In genomic region chr6:15323611-15324010, GRCh38 we compare ENCODE assay signal across 7 cellular contexts.
A peak's percentile ranks its signal among the peaks of the same experiment; 100 is the strongest.
DNase-seq lines count a peak whose midpoint lies in the region; ATAC-seq lines count a peak whose summit lies in the region.
"Not testable (repeated sequence)": the region's sequence is repeated elsewhere in the genome, so short reads cannot be mapped to it uniquely, and the experiment has no call there.

No MANE protein-coding gene starts in this region.

- not testable (repeated sequence) for H3K4me3 ChIP-seq in HUES48 (ENCODE audit: low read depth, low read length); esophagus (ENCODE audit: low read depth in 1 of 2, low read length in 2 of 2)

- not testable (repeated sequence) for H3K9me3 Mint-ChIP-seq in T-helper 2 cell treated with Interferon-gamma antibody and Interleukin-4, amounts not matched to agents 5 μg/mL and 100 μg/mL, for 36 hours; activated T-cell treated with anti-CD3 and anti-CD28 coated beads, Interleukin-2, amount 50 U/mL, for 24 hours; activated naive CD8-positive, alpha-beta T cell treated with anti-CD3 and anti-CD28 coated beads for 36 hours; natural killer cell treated with Interleukin-12 subunit alpha and Interleukin-12 subunit beta and Interleukin-15 and Interleukin-18, amount 100 ng/mL, for 72 hours; stimulated activated naive CD8-positive, alpha-beta T cell treated with anti-CD3 and anti-CD28 coated beads, Interleukin-15, Interleukin-2, amounts not matched to agents 100 ng/mL and 50 ng/mL, for 24 hours

- H3K4me1 Mint-ChIP-seq in T-helper 2 cell treated with Interferon-gamma antibody and Interleukin-4, amounts not matched to agents 5 μg/mL and 100 μg/mL, for 36 hours (ENCODE audit: low read depth), result peaks cover 67% of the 10 kb centered on the region
- peaks cover 93% of the 10 kb centered on the region for H3K4me1 Mint-ChIP-seq in activated T-cell treated with anti-CD3 and anti-CD28 coated beads, Interleukin-2, amount 50 U/mL, for 24 hours (ENCODE audit: low read depth)
- H3K4me1 Mint-ChIP-seq in activated naive CD8-positive, alpha-beta T cell treated with anti-CD3 and anti-CD28 coated beads for 36 hours, result peaks cover 77% of the 10 kb centered on the region
- H3K4me1 Mint-ChIP-seq in natural killer cell treated with Interleukin-12 subunit alpha and Interleukin-12 subunit beta and Interleukin-15 and Interleukin-18, amount 100 ng/mL, for 72 hours (ENCODE audit: low read depth in 2 of 2), result peaks cover 74 to 84% of the 10 kb centered on the region in 2 donors
- H3K4me1 Mint-ChIP-seq in stimulated activated naive CD8-positive, alpha-beta T cell treated with anti-CD3 and anti-CD28 coated beads, Interleukin-15, Interleukin-2, amounts not matched to agents 100 ng/mL and 50 ng/mL, for 24 hours (ENCODE audit: low read depth), result peaks cover 99% of the 10 kb centered on the region

- not testable (repeated sequence) for DNase-seq in T-helper 2 cell treated with Interferon-gamma antibody and Interleukin-4, amounts not matched to agents 5 μg/mL and 100 μg/mL, for 36 hours (ENCODE audit: low spot score); activated T-cell treated with anti-CD3 and anti-CD28 coated beads, Interleukin-2, amount 50 U/mL, for 24 hours; activated naive CD8-positive, alpha-beta T cell treated with anti-CD3 and anti-CD28 coated beads for 36 hours; natural killer cell treated with Interleukin-12 subunit alpha and Interleukin-12 subunit beta and Interleukin-15 and Interleukin-18, amount 100 ng/mL, for 72 hours (ENCODE audit: low spot score)

- H3K36me3 Mint-ChIP-seq in T-helper 2 cell treated with Interferon-gamma antibody and Interleukin-4, amounts not matched to agents 5 μg/mL and 100 μg/mL, for 36 hours (ENCODE audit: low read depth), result peaks cover 13% of the 10 kb centered on the region
- peaks cover 53% of the 10 kb centered on the region for H3K36me3 Mint-ChIP-seq in activated T-cell treated with anti-CD3 and anti-CD28 coated beads, Interleukin-2, amount 50 U/mL, for 24 hours (ENCODE audit: low read depth)
- H3K36me3 Mint-ChIP-seq in activated naive CD8-positive, alpha-beta T cell treated with anti-CD3 and anti-CD28 coated beads for 36 hours, result peaks cover 31% of the 10 kb centered on the region
- not testable (repeated sequence) for H3K36me3 Mint-ChIP-seq in natural killer cell treated with Interleukin-12 subunit alpha and Interleukin-12 subunit beta and Interleukin-15 and Interleukin-18, amount 100 ng/mL, for 72 hours
- peaks cover 25% of the 10 kb centered on the region for H3K36me3 Mint-ChIP-seq in stimulated activated naive CD8-positive, alpha-beta T cell treated with anti-CD3 and anti-CD28 coated beads, Interleukin-15, Interleukin-2, amounts not matched to agents 100 ng/mL and 50 ng/mL, for 24 hours (ENCODE audit: low read depth)

- peak overlapping the region; percentile 50 for H3K27ac Mint-ChIP-seq in T-helper 2 cell treated with Interferon-gamma antibody and Interleukin-4, amounts not matched to agents 5 μg/mL and 100 μg/mL, for 36 hours
- H3K27ac Mint-ChIP-seq in activated T-cell treated with anti-CD3 and anti-CD28 coated beads, Interleukin-2, amount 50 U/mL, for 24 hours, result peak overlapping the region; percentile 80
- peak overlapping the region; percentile 69 for H3K27ac Mint-ChIP-seq in activated naive CD8-positive, alpha-beta T cell treated with anti-CD3 and anti-CD28 coated beads for 36 hours
- H3K27ac Mint-ChIP-seq in natural killer cell treated with Interleukin-12 subunit alpha and Interleukin-12 subunit beta and Interleukin-15 and Interleukin-18, amount 100 ng/mL, for 72 hours, result peak overlapping the region; percentile 12 to 45
- peak overlapping the region; percentile 60 for H3K27ac Mint-ChIP-seq in stimulated activated naive CD8-positive, alpha-beta T cell treated with anti-CD3 and anti-CD28 coated beads, Interleukin-15, Interleukin-2, amounts not matched to agents 100 ng/mL and 50 ng/mL, for 24 hours

- H3K9ac ChIP-seq in HUES48 (ENCODE audit: low read depth, low read length), result not testable (repeated sequence)

- peak overlapping the region; percentile 43 for H3K27ac ChIP-seq in HUES48 (ENCODE audit: low read depth, low read length)
- peak overlapping the region; percentile 90 to 92 for H3K27ac ChIP-seq in esophagus (ENCODE audit: low read depth in 2 of 2, low read length in 1 of 2)

- H3K27me3 ChIP-seq in HUES48 (ENCODE audit: control insufficient read depth, insufficient read depth, low read length); esophagus (ENCODE audit: control insufficient read depth in 1 of 2, insufficient read depth in 2 of 2, low read length in 2 of 2): not testable (repeated sequence)

- H3K27me3 Mint-ChIP-seq in T-helper 2 cell treated with Interferon-gamma antibody and Interleukin-4, amounts not matched to agents 5 μg/mL and 100 μg/mL, for 36 hours (ENCODE audit: low read depth); activated T-cell treated with anti-CD3 and anti-CD28 coated beads, Interleukin-2, amount 50 U/mL, for 24 hours; activated naive CD8-positive, alpha-beta T cell treated with anti-CD3 and anti-CD28 coated beads for 36 hours; natural killer cell treated with Interleukin-12 subunit alpha and Interleukin-12 subunit beta and Interleukin-15 and Interleukin-18, amount 100 ng/mL, for 72 hours; stimulated activated naive CD8-positive, alpha-beta T cell treated with anti-CD3 and anti-CD28 coated beads, Interleukin-15, Interleukin-2, amounts not matched to agents 100 ng/mL and 50 ng/mL, for 24 hours: not testable (repeated sequence)

- H3K9me3 ChIP-seq in HUES48 (ENCODE audit: control insufficient read depth, insufficient read depth, low read length); esophagus (ENCODE audit: control insufficient read depth in 2 of 2, insufficient read depth in 1 of 2, low read depth in 1 of 2, low read length in 1 of 2): not testable (repeated sequence)

- H3K36me3 ChIP-seq in HUES48 (ENCODE audit: control insufficient read depth, insufficient read depth, low read length); esophagus (ENCODE audit: control insufficient read depth in 2 of 2, insufficient read depth in 2 of 2, low read length in 1 of 2): not testable (repeated sequence)

- not testable (repeated sequence) for ATAC-seq in natural killer cell treated with Interleukin-12 subunit alpha and Interleukin-12 subunit beta and Interleukin-15 and Interleukin-18, amount 100 ng/mL, for 72 hours

- H3K4me1 ChIP-seq in HUES48 (ENCODE audit: control insufficient read depth, insufficient read depth, low read length), result peaks cover 89% of the 10 kb centered on the region
- not testable (repeated sequence) for H3K4me1 ChIP-seq in esophagus (ENCODE audit: control insufficient read depth in 2 of 2, insufficient read depth in 2 of 2, low read length in 1 of 2)

- H3K4me3 Mint-ChIP-seq in T-helper 2 cell treated with Interferon-gamma antibody and Interleukin-4, amounts not matched to agents 5 μg/mL and 100 μg/mL, for 36 hours; activated T-cell treated with anti-CD3 and anti-CD28 coated beads, Interleukin-2, amount 50 U/mL, for 24 hours; natural killer cell treated with Interleukin-12 subunit alpha and Interleukin-12 subunit beta and Interleukin-15 and Interleukin-18, amount 100 ng/mL, for 72 hours: not testable (repeated sequence)
- peak overlapping the region; percentile 3 for H3K4me3 Mint-ChIP-seq in activated naive CD8-positive, alpha-beta T cell treated with anti-CD3 and anti-CD28 coated beads for 36 hours
- peak overlapping the region; percentile 33 for H3K4me3 Mint-ChIP-seq in stimulated activated naive CD8-positive, alpha-beta T cell treated with anti-CD3 and anti-CD28 coated beads, Interleukin-15, Interleukin-2, amounts not matched to agents 100 ng/mL and 50 ng/mL, for 24 hours

- WGBS in esophagus, 2 donors, result 78 to 88% methylated on average over 11 of the region's 11 CpGs

Comparison
In these comparisons a context has a peak if more than half of its experiments do, and no peak if none do; other contexts are left out.
1. H3K27ac Mint-ChIP-seq: peak in every context shown above with its lines; median percentile 80 in activated T-cell treated with anti-CD3 and anti-CD28 coated beads, Interleukin-2, amount 50 U/mL, for 24 hours; 69 in activated naive CD8-positive, alpha-beta T cell treated with anti-CD3 and anti-CD28 coated beads for 36 hours; 60 in stimulated activated naive CD8-positive, alpha-beta T cell treated with anti-CD3 and anti-CD28 coated beads, Interleukin-15, Interleukin-2, amounts not matched to agents 100 ng/mL and 50 ng/mL, for 24 hours; 50 in T-helper 2 cell treated with Interferon-gamma antibody and Interleukin-4, amounts not matched to agents 5 μg/mL and 100 μg/mL, for 36 hours; 28 in natural killer cell treated with Interleukin-12 subunit alpha and Interleukin-12 subunit beta and Interleukin-15 and Interleukin-18, amount 100 ng/mL, for 72 hours.